12 cellular contexts compared by ENCODE assay signal in the genomic region with DNA sequence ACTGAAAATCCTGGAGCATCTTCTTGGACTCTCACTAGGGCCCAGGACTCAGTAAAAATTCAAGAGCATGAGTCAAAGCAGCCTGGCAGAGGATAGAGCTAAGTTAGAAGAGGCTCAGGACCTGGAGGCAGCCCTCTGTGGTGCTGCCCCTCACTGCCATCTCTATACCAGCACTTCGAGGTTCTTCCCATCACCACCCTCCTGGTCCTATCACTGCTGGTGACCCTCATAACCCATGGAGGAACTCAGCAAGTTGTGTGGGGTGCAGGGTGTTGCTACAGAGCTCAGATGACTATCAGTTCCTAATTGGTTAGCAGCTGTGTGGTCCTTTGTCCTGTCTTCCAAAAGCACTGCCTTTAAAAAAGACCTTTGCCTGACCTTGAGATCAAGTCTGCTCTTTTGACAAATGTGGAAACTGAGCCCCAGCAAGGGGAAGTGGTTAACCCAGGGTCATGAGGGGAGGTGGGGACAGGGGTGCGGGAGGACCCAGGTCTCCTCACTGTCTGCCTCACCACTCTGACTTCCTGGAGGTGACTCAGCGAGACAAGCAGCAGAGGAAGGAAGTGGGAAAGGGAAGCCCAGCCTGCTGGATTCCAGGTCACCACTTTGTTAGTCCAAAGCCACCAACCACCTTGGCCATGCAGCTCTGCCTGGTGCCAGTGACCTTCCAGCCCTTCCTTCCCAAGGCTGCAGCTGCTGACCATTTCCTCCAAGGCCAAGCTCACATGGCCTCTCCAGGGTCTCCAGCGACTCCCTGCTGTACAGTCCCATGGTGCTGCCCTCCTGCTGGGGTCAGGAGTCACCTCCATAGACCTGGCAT.
A peak's percentile ranks its signal among the peaks of the same experiment; 100 is the strongest.
DNase-seq lines count a peak whose midpoint lies in the region; ATAC-seq and TF ChIP-seq lines count a peak whose summit lies in the region.
"Had no signal": no experiment of that assay in that cellular context is flagged by ENCODE, and none has a peak within 500 bp of the region (broad histone marks: within the 10 kb centered on the region; RNA-seq: fewer than 3 reads in every experiment).

No MANE protein-coding gene starts in this region.

- WGBS in adrenal gland, 4 donors: 50 to 71% (median 60%) methylated on average over 1 to 4 of the region's 4 CpGs

- no peaks in the 10 kb centered on the region for H3K27me3 Mint-ChIP-seq in activated CD4-positive, alpha-beta T cell treated with anti-CD3 and anti-CD28 coated beads, Interleukin-2, amount 10 ng/mL, durations not matched to agents 24 days and 14 days

- H3K4me1 Mint-ChIP-seq in activated CD4-positive, alpha-beta T cell treated with anti-CD3 and anti-CD28 coated beads, Interleukin-2, amount 10 ng/mL, durations not matched to agents 24 days and 14 days: peaks cover 83% of the 10 kb centered on the region

- TF ChIP-seq POLR2A in adrenal gland (IDR thresholded peaks at IDR 0.05): no peak

- no peak overlapping the region for H3K4me3 ChIP-seq in adrenal gland
- H3K4me3 ChIP-seq: skin epidermis, uterus had no signal

- H3K27me3 ChIP-seq in adrenal gland: no peaks in the 10 kb centered on the region
- H3K27me3 ChIP-seq: uterus had no signal

- peak overlapping the region; percentile 79 for H3K27ac Mint-ChIP-seq in activated CD4-positive, alpha-beta T cell treated with anti-CD3 and anti-CD28 coated beads, Interleukin-2, amount 10 ng/mL, durations not matched to agents 24 days and 14 days

- peak; percentile 84 for DNase-seq in activated CD4-positive, alpha-beta T cell treated with anti-CD3 and anti-CD28 coated beads, Interleukin-2, amount 10 ng/mL, durations not matched to agents 24 days and 14 days
- no peak for DNase-seq in activated CD4-positive, alpha-beta T cell treated with anti-CD3 and anti-CD28 coated beads for 1 hour
- DNase-seq in MV-4-11 (lab: John Stamatoyannopoulos, UW): peak; percentile 81
- peak in 5 of 7 donors; percentile 35 to 75 (median 47) for DNase-seq in adrenal gland
- DNase-seq in renal cortical epithelial cell (ENCODE audit: low read depth): peak; percentile 44
- DNase-seq in cerebellar cortex (ENCODE audit: low spot score): no peak
- DNase-seq: NCI-H2171 treated with DMSO at 0.1 percent for 48 hours, uterus had no signal

- H3K36me3 ChIP-seq in adrenal gland (replicated peaks in 1 of 2): no peaks in the 10 kb centered on the region
- H3K36me3 ChIP-seq: uterus had no signal

- no peaks in the 10 kb centered on the region for H3K9me3 Mint-ChIP-seq in activated CD4-positive, alpha-beta T cell treated with anti-CD3 and anti-CD28 coated beads, Interleukin-2, amount 10 ng/mL, durations not matched to agents 24 days and 14 days

- ATAC-seq in GM18907 (IDR thresholded peaks at IDR 0.05; ENCODE audit: unreplicated experiment): no peak
- ATAC-seq in GM21528 (IDR thresholded peaks at IDR 0.05; ENCODE audit: low FRiP score, unreplicated experiment): no peak

- H3K4me3 Mint-ChIP-seq in activated CD4-positive, alpha-beta T cell treated with anti-CD3 and anti-CD28 coated beads, Interleukin-2, amount 10 ng/mL, durations not matched to agents 24 days and 14 days: peak overlapping the region; percentile 64

- H3K36me3 Mint-ChIP-seq in activated CD4-positive, alpha-beta T cell treated with anti-CD3 and anti-CD28 coated beads, Interleukin-2, amount 10 ng/mL, durations not matched to agents 24 days and 14 days (ENCODE audit: low read depth): no peaks in the 10 kb centered on the region

- H3K9me3 ChIP-seq in adrenal gland (replicated peaks in 1 of 3): no peaks in the 10 kb centered on the region
- H3K9me3 ChIP-seq: uterus had no signal

- peak overlapping the region in 2 of 5 donors; percentile 2 to 56 for H3K27ac ChIP-seq in adrenal gland
- H3K27ac ChIP-seq: C4-2B, uterus had no signal

- intact Hi-C loops in activated CD4-positive, alpha-beta T cell treated with anti-CD3 and anti-CD28 coated beads, Interleukin-2, amount 10 ng/mL, durations not matched to agents 24 days and 14 days (cut with micrococcal nuclease): no loop called here
- intact Hi-C loops in adrenal gland (cut with DNase I): no loop called here

- no peak for TF ChIP-seq CTCF in adrenal gland (IDR thresholded peaks at IDR 0.05)

- H3K4me1 ChIP-seq in adrenal gland (replicated peaks in 1 of 2): peaks cover 0 to 10% of the 10 kb centered on the region in 2 donors
- H3K4me1 ChIP-seq: uterus had no signal

Comparison
In these comparisons a context has a peak if more than half of its experiments do, and no peak if none do; other contexts are left out.
1. DNase-seq: peak in activated CD4-positive, alpha-beta T cell treated with anti-CD3 and anti-CD28 coated beads, Interleukin-2, amount 10 ng/mL, durations not matched to agents 24 days and 14 days (single experiment), MV-4-11 (single experiment), adrenal gland (5 of 7) and renal cortical epithelial cell (single experiment); none in activated CD4-positive, alpha-beta T cell treated with anti-CD3 and anti-CD28 coated beads for 1 hour (single experiment) and cerebellar cortex (single experiment).